In genomic region chr3:53196575-53197407, GRCh38 we compare ENCODE assay signal across 8 cellular contexts. TPM values are rescaled to one million over a fixed set of nuclear protein-coding genes. Genes with fewer than 3 reads are reported as not detected.
DNase-seq lines count a peak whose midpoint lies in the region; ATAC-seq and TF ChIP-seq lines count a peak whose summit lies in the region.

No MANE protein-coding gene starts in this region.

- POLR2A ChIA-PET in naive thymus-derived CD4-positive, alpha-beta T cell (lab: Charles Lee) = interaction anchor here (0.6 to 1.1 kb wide), 4 partner anchors 9 to 149 kb away, joined by 3 read pairs; no protein-coding TSS in a partner anchor

- H3K4me1 ChIP-seq in naive thymus-derived CD4-positive, alpha-beta T cell (ENCODE audit: control insufficient read depth in 2 of 2, insufficient read depth in 2 of 2, low read length in 2 of 2) = peaks cover 0 to 4% of the 10 kb centered on the region in 2 donors
- peaks cover 25 to 37% (median 33%) of the 10 kb centered on the region in 4 donors for H3K4me1 ChIP-seq in esophagus muscularis mucosa

- peaks cover 0 to 8% (median 0%) of the 10 kb centered on the region in 5 donors for H3K27me3 Mint-ChIP-seq in naive thymus-derived CD4-positive, alpha-beta T cell

- H3K27ac Mint-ChIP-seq in naive thymus-derived CD4-positive, alpha-beta T cell = peak overlapping the region in 2 of 9 donors; percentile 8 to 27

- peaks cover 0 to 9% (median 0%) of the 10 kb centered on the region in 3 experiments for H3K36me3 ChIP-seq in naive thymus-derived CD4-positive, alpha-beta T cell (ENCODE audit: control insufficient read depth in 2 of 3, insufficient read depth in 3 of 3, low read length in 3 of 3)
- peaks cover 0 to 9% (median 5%) of the 10 kb centered on the region in 4 donors for H3K36me3 ChIP-seq in esophagus muscularis mucosa

- no peak for TF ChIP-seq EP300 in esophagus muscularis mucosa (IDR thresholded peaks at IDR 0.05)

- H3K27me3 ChIP-seq in naive thymus-derived CD4-positive, alpha-beta T cell (ENCODE audit: control insufficient read depth in 2 of 2, insufficient read depth in 2 of 2, low read length in 2 of 2) = no peaks in the 10 kb centered on the region
- no peaks in the 10 kb centered on the region for H3K27me3 ChIP-seq in esophagus muscularis mucosa

- no peaks in the 10 kb centered on the region for H3K9me3 ChIP-seq in naive thymus-derived CD4-positive, alpha-beta T cell (ENCODE audit: control insufficient read depth in 2 of 3, low read length in 3 of 3)
- H3K9me3 ChIP-seq in esophagus muscularis mucosa = no peaks in the 10 kb centered on the region

- no peak overlapping the region for H3K4me3 Mint-ChIP-seq in naive thymus-derived CD4-positive, alpha-beta T cell

- CTCF ChIA-PET in naive thymus-derived CD4-positive, alpha-beta T cell (lab: Charles Lee) = interaction anchor here (0.8 to 2.9 kb wide), 10 partner anchors 9 to 344 kb away, joined by 3 to 70 read pairs (median 4); no protein-coding TSS in a partner anchor

- DNase-seq in activated CD4-positive, CD25-positive, alpha-beta regulatory T cell treated with anti-CD3 and anti-CD28 coated beads, Interleukin-2, amount 50 U/mL, for 72 hours = no peak
- DNase-seq in NB4 (ENCODE audit: low read depth) (peak; percentile 83), esophagus muscularis mucosa (ENCODE audit: extremely low spot score) (no peak), AG20443 (ENCODE audit: low spot score) (no peak), GM03348 (ENCODE audit: low spot score) (no peak)
- peak; percentile 30 for DNase-seq in activated T-helper 9 cell treated with anti-CD3 and anti-CD28 coated beads, Interleukin-2, amount 50 U/mL, for 16 hours (ENCODE audit: low read depth)
- DNase-seq in naive thymus-derived CD4-positive, alpha-beta T cell = no peak

- peaks cover 5 to 12% (median 7%) of the 10 kb centered on the region in 7 donors for H3K4me1 Mint-ChIP-seq in naive thymus-derived CD4-positive, alpha-beta T cell

- no peak overlapping the region for H3K27ac ChIP-seq in naive thymus-derived CD4-positive, alpha-beta T cell (ENCODE audit: low read depth, low read length)
- H3K27ac ChIP-seq in esophagus muscularis mucosa (replicated peaks in 1 of 4) = no peak overlapping the region

- no peak for TF ChIP-seq POLR2A in NB4 (IDR thresholded peaks at IDR 0.05; ENCODE audit: extremely low read depth, insufficient read length)
- no peak for TF ChIP-seq POLR2A in esophagus muscularis mucosa (IDR thresholded peaks at IDR 0.05; ENCODE audit: low read depth)

- TF ChIP-seq CTCF in NB4 (IDR thresholded peaks at IDR 0.05; ENCODE audit: low read depth, low read length) (no peak), esophagus muscularis mucosa (IDR thresholded peaks at IDR 0.05) (no peak)

- no peak overlapping the region for H3K4me3 ChIP-seq in NB4 (ENCODE audit: low read depth, low read length)
- no peak overlapping the region for H3K4me3 ChIP-seq in naive thymus-derived CD4-positive, alpha-beta T cell (ENCODE audit: low read length)
- H3K4me3 ChIP-seq in esophagus muscularis mucosa = no peak overlapping the region

- intact Hi-C loops in naive thymus-derived CD4-positive, alpha-beta T cell (cut with micrococcal nuclease) = loop anchor here (1.0 to 5.0 kb wide), 7 partner anchors 34 to 454 kb away; partner anchors contain the start of gene PRKCD (in 1 of the 2)
- intact Hi-C loops in esophagus muscularis mucosa (cut with DNase I) = loop anchor here (5.0 kb wide), 1 partner anchor 64 kb away; the partner anchor contains the start of gene RFT1

- peaks cover 0 to 4% (median 0%) of the 10 kb centered on the region in 5 donors for H3K36me3 Mint-ChIP-seq in naive thymus-derived CD4-positive, alpha-beta T cell

- ATAC-seq in activated CD4-positive, CD25-positive, alpha-beta regulatory T cell treated with anti-CD3 and anti-CD28 coated beads, Interleukin-2, amount 50 U/mL, for 24 hours = peak; percentile 30 to 46
- ATAC-seq in naive thymus-derived CD4-positive, alpha-beta T cell = peak; percentile 65

- 58% methylated on average over 17 of the region's 17 CpGs for WGBS in esophagus muscularis mucosa

- no peaks in the 10 kb centered on the region for H3K9me3 Mint-ChIP-seq in naive thymus-derived CD4-positive, alpha-beta T cell

RNA-seq across cellular contexts. Expression of gene PRKCD, which starts 35.8 kb away (rescaled TPM):
- total RNA-seq in naive thymus-derived CD4-positive, alpha-beta T cell = 10 to 100 TPM; 10.2 to 72.8 (median 18.7) TPM
- polyA plus RNA-seq in naive thymus-derived CD4-positive, alpha-beta T cell = 10 to 100 TPM in 1 of 2 donors, 1 to 10 TPM in 1; 7.7 to 17.5 TPM
- 10 to 100 TPM in 3 of 4 donors, 1 to 10 TPM in 1; 7.0 to 16.7 (median 12.4) TPM for total RNA-seq in esophagus muscularis mucosa

RNA-seq across cellular contexts. Expression of gene TKT, which starts 59.0 kb away (rescaled TPM):
- 100 to 1,000 TPM in 3 of 5 experiments, 10 to 100 TPM in 2; 83.5 to 333 (median 121) TPM for total RNA-seq in naive thymus-derived CD4-positive, alpha-beta T cell
- polyA plus RNA-seq in naive thymus-derived CD4-positive, alpha-beta T cell = 10 to 100 TPM; 60.7 to 63.4 TPM
- total RNA-seq in esophagus muscularis mucosa = 100 to 1,000 TPM; 295 to 524 (median 378) TPM

Comparison
In these comparisons a context has a peak if more than half of its experiments do, and no peak if none do; other contexts are left out.
1. DNase-seq: peak in NB4 (single experiment) and activated T-helper 9 cell treated with anti-CD3 and anti-CD28 coated beads, Interleukin-2, amount 50 U/mL, for 16 hours (single experiment); none in activated CD4-positive, CD25-positive, alpha-beta regulatory T cell treated with anti-CD3 and anti-CD28 coated beads, Interleukin-2, amount 50 U/mL, for 72 hours (single experiment), naive thymus-derived CD4-positive, alpha-beta T cell (0 of 9), esophagus muscularis mucosa (single experiment), AG20443 (single experiment) and GM03348 (single experiment).